1 cellular context compared by ENCODE assay signal in the genomic region with DNA sequence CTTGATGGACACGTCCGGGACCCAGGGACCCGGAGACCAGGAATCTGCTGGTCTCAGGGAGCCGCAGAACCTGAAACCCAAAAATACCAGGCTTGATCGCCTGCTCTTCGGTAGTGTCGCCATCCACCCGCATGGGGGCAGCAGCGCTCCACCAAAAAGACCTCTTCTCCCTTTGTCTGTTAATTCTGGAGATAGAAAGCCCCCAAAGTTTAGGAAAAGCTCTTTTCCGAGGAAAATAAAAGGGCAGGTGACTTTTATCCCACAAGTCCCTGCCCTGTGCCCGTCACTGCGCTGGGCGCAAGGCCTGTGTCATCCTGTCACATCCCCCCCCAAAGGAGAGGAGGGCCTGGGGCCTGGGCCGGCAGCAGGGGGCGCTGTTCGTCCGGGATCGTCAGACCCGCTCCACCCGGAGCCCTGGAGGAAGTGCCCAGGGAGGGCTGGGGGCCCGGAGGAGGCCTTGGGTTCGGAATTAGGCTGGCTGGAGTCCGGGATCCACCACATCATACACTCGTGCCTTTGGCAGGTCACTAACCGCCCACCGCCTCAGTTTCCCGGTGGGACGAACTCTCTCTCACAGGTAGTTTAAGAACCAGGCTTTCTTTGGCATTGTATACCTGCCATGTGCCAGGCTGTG.
TF ChIP-seq lines count a peak whose summit lies in the region.

No MANE protein-coding gene starts in this region.

TF ChIP-seq in HepG2, 621 proteins besides CTCF, POLR2A, EP300 and RAD21 (continued from another document and continues in another):
- TF ChIP-seq, protein P1, sequence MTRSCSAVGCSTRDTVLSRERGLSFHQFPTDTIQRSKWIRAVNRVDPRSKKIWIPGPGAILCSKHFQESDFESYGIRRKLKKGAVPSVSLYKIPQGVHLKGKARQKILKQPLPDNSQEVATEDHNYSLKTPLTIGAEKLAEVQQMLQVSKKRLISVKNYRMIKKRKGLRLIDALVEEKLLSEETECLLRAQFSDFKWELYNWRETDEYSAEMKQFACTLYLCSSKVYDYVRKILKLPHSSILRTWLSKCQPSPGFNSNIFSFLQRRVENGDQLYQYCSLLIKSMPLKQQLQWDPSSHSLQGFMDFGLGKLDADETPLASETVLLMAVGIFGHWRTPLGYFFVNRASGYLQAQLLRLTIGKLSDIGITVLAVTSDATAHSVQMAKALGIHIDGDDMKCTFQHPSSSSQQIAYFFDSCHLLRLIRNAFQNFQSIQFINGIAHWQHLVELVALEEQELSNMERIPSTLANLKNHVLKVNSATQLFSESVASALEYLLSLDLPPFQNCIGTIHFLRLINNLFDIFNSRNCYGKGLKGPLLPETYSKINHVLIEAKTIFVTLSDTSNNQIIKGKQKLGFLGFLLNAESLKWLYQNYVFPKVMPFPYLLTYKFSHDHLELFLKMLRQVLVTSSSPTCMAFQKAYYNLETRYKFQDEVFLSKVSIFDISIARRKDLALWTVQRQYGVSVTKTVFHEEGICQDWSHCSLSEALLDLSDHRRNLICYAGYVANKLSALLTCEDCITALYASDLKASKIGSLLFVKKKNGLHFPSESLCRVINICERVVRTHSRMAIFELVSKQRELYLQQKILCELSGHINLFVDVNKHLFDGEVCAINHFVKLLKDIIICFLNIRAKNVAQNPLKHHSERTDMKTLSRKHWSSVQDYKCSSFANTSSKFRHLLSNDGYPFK (CRISPR knock-in tag; IDR thresholded peaks at IDR 0.05; ENCODE audit: borderline replicate concordance) = peak; percentile 87
- TF ChIP-seq FIP1L1 (IDR thresholded peaks at IDR 0.05; ENCODE audit: borderline replicate concordance, insufficient read depth, low read depth, low read length) (peak; percentile 95), MZF1 (CRISPR knock-in tag; IDR thresholded peaks at IDR 0.05; ENCODE audit: borderline replicate concordance) (peak; percentile 88; the same call in 1 of the 2 replicates), FOXA3 (CRISPR knock-in tag; IDR thresholded peaks at IDR 0.05) (peak; percentile 52), ZNF563 (CRISPR knock-in tag; IDR thresholded peaks at IDR 0.05) (peak; percentile 82), SAP130 (CRISPR knock-in tag; IDR thresholded peaks at IDR 0.05; ENCODE audit: low read depth) (peak; percentile 55), FOXK1 (CRISPR knock-in tag; IDR thresholded peaks at IDR 0.05; ENCODE audit: borderline replicate concordance, low read depth) (0 out of 2 replicates have a peak, but pooled peaks have one; percentile 46), ZNF652 (CRISPR knock-in tag; IDR thresholded peaks at IDR 0.05; ENCODE audit: borderline replicate concordance, low read depth) (no peak), ZNF136 (CRISPR knock-in tag; IDR thresholded peaks at IDR 0.05; ENCODE audit: low read depth) (0 out of 2 replicates have a peak, but pooled peaks have one; percentile 78), ZFX (CRISPR knock-in tag; IDR thresholded peaks at IDR 0.05; ENCODE audit: low read depth) (peak; percentile 64; the same call in 1 of the 2 replicates), ZNF619 (CRISPR knock-in tag; IDR thresholded peaks at IDR 0.05) (peak; percentile 97), ZNF230 (CRISPR knock-in tag; IDR thresholded peaks at IDR 0.05) (peak; percentile 54; the same call in 1 of the 2 replicates), ZNF101 (CRISPR knock-in tag; IDR thresholded peaks at IDR 0.05; ENCODE audit: borderline replicate concordance, low read depth) (no peak), ISX (CRISPR knock-in tag; conservative IDR thresholded peaks at IDR 0.05) (no peak), ZNF547 (CRISPR knock-in tag; IDR thresholded peaks at IDR 0.05) (peak; percentile 88), ZNF75D (CRISPR knock-in tag; IDR thresholded peaks at IDR 0.05; ENCODE audit: borderline replicate concordance) (no peak), EZH2 (conservative IDR thresholded peaks at IDR 0.05; ENCODE audit: low read depth, low read length) (peak; percentile 49; the same call in 1 of the 2 replicates), MYC (CRISPR knock-in tag; IDR thresholded peaks at IDR 0.05; ENCODE audit: borderline replicate concordance) (peak; percentile 71; the same call in 1 of the 2 replicates), SALL1 (CRISPR knock-in tag; IDR thresholded peaks at IDR 0.05) (0 out of 2 replicates have a peak, but pooled peaks have one; percentile 62), RFX3 (CRISPR knock-in tag; IDR thresholded peaks at IDR 0.05) (peak; percentile 39; the same call in 1 of the 2 replicates), NFKBIZ (CRISPR knock-in tag; IDR thresholded peaks at IDR 0.05) (0 out of 2 replicates have a peak, but pooled peaks have one; percentile 36), ZNF264 (CRISPR knock-in tag; IDR thresholded peaks at IDR 0.05) (peak; percentile 48; the same call in 1 of the 2 replicates), AHR (CRISPR knock-in tag; IDR thresholded peaks at IDR 0.05) (peak; percentile 96), HMG20B (CRISPR knock-in tag; conservative IDR thresholded peaks at IDR 0.05) (peak; percentile 40; the same call in 1 of the 2 replicates), CHD4 (IDR thresholded peaks at IDR 0.05; ENCODE audit: borderline replicate concordance, low read length) (peak; percentile 81; the same call in 1 of the 2 replicates), ZNF839 (CRISPR knock-in tag; IDR thresholded peaks at IDR 0.05; ENCODE audit: borderline replicate concordance) (peak; percentile 96; the same call in 1 of the 2 replicates), SOX6 (IDR thresholded peaks at IDR 0.05) (no peak), SOX6 (CRISPR knock-in tag; IDR thresholded peaks at IDR 0.05) (peak; percentile 60), ZNF781 (CRISPR knock-in tag; IDR thresholded peaks at IDR 0.05; ENCODE audit: borderline replicate concordance, not compliant biosample characterization) (peak; percentile 91), ZMAT3 (CRISPR knock-in tag; conservative IDR thresholded peaks at IDR 0.05) (0 out of 2 replicates have a peak, but pooled peaks have one; percentile 58), ZNF274 (CRISPR knock-in tag; IDR thresholded peaks at IDR 0.05) (no peak; the same call in 1 of the 2 replicates), ZNF292 (CRISPR knock-in tag; IDR thresholded peaks at IDR 0.05; ENCODE audit: borderline replicate concordance, low read depth) (peak; percentile 2; the same call in 1 of the 2 replicates), ZNF451 (CRISPR knock-in tag; IDR thresholded peaks at IDR 0.05) (0 out of 2 replicates have a peak, but pooled peaks have one; percentile 53), CEBPG (CRISPR knock-in tag; IDR thresholded peaks at IDR 0.05) (0 out of 2 replicates have a peak, but pooled peaks have one; percentile 40), SALL2 (CRISPR knock-in tag; IDR thresholded peaks at IDR 0.05) (peak; percentile 79; the same call in 1 of the 2 replicates), ZNF496 (CRISPR knock-in tag; IDR thresholded peaks at IDR 0.05; ENCODE audit: insufficient replicate concordance) (no peak), HDAC1 (CRISPR knock-in tag; IDR thresholded peaks at IDR 0.05) (peak; percentile 60), ZNF256 (CRISPR knock-in tag; conservative IDR thresholded peaks at IDR 0.05) (peak; percentile 54; the same call in 1 of the 2 replicates), TBX2 (CRISPR knock-in tag; IDR thresholded peaks at IDR 0.05; ENCODE audit: borderline replicate concordance) (peak; percentile 81)
- TF ChIP-seq, protein P2, sequence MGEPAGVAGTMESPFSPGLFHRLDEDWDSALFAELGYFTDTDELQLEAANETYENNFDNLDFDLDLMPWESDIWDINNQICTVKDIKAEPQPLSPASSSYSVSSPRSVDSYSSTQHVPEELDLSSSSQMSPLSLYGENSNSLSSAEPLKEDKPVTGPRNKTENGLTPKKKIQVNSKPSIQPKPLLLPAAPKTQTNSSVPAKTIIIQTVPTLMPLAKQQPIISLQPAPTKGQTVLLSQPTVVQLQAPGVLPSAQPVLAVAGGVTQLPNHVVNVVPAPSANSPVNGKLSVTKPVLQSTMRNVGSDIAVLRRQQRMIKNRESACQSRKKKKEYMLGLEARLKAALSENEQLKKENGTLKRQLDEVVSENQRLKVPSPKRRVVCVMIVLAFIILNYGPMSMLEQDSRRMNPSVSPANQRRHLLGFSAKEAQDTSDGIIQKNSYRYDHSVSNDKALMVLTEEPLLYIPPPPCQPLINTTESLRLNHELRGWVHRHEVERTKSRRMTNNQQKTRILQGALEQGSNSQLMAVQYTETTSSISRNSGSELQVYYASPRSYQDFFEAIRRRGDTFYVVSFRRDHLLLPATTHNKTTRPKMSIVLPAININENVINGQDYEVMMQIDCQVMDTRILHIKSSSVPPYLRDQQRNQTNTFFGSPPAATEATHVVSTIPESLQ (CRISPR knock-in tag; conservative IDR thresholded peaks at IDR 0.05) = 0 out of 2 replicates have a peak, but pooled peaks have one; percentile 94
- TF ChIP-seq, protein P3, sequence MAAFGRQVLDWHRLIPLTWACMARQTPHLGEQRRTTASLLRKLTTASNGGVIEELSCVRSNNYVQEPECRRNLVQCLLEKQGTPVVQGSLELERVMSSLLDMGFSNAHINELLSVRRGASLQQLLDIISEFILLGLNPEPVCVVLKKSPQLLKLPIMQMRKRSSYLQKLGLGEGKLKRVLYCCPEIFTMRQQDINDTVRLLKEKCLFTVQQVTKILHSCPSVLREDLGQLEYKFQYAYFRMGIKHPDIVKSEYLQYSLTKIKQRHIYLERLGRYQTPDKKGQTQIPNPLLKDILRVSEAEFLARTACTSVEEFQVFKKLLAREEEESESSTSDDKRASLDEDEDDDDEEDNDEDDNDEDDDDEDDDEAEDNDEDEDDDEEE (CRISPR knock-in tag; IDR thresholded peaks at IDR 0.05) = peak; percentile 91
- TF ChIP-seq, protein P4, sequence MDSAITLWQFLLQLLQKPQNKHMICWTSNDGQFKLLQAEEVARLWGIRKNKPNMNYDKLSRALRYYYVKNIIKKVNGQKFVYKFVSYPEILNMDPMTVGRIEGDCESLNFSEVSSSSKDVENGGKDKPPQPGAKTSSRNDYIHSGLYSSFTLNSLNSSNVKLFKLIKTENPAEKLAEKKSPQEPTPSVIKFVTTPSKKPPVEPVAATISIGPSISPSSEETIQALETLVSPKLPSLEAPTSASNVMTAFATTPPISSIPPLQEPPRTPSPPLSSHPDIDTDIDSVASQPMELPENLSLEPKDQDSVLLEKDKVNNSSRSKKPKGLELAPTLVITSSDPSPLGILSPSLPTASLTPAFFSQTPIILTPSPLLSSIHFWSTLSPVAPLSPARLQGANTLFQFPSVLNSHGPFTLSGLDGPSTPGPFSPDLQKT (CRISPR knock-in tag; IDR thresholded peaks at IDR 0.05; ENCODE audit: borderline replicate concordance) = no peak
- TF ChIP-seq, protein P5, sequence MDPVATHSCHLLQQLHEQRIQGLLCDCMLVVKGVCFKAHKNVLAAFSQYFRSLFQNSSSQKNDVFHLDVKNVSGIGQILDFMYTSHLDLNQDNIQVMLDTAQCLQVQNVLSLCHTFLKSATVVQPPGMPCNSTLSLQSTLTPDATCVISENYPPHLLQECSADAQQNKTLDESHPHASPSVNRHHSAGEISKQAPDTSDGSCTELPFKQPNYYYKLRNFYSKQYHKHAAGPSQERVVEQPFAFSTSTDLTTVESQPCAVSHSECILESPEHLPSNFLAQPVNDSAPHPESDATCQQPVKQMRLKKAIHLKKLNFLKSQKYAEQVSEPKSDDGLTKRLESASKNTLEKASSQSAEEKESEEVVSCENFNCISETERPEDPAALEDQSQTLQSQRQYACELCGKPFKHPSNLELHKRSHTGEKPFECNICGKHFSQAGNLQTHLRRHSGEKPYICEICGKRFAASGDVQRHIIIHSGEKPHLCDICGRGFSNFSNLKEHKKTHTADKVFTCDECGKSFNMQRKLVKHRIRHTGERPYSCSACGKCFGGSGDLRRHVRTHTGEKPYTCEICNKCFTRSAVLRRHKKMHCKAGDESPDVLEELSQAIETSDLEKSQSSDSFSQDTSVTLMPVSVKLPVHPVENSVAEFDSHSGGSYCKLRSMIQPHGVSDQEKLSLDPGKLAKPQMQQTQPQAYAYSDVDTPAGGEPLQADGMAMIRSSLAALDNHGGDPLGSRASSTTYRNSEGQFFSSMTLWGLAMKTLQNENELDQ (CRISPR knock-in tag; IDR thresholded peaks at IDR 0.05; ENCODE audit: borderline replicate concordance) = 0 out of 2 replicates have a peak, but pooled peaks have one; percentile 9
- TF ChIP-seq, protein P6, sequence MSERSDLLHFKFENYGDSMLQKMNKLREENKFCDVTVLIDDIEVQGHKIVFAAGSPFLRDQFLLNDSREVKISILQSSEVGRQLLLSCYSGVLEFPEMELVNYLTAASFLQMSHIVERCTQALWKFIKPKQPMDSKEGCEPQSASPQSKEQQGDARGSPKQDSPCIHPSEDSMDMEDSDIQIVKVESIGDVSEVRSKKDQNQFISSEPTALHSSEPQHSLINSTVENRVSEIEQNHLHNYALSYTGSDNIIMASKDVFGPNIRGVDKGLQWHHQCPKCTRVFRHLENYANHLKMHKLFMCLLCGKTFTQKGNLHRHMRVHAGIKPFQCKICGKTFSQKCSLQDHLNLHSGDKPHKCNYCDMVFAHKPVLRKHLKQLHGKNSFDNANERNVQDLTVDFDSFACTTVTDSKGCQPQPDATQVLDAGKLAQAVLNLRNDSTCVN (CRISPR knock-in tag; IDR thresholded peaks at IDR 0.05; ENCODE audit: borderline replicate concordance) = peak; percentile 83; the same call in 1 of the 2 replicates
- TF ChIP-seq, protein P7, sequence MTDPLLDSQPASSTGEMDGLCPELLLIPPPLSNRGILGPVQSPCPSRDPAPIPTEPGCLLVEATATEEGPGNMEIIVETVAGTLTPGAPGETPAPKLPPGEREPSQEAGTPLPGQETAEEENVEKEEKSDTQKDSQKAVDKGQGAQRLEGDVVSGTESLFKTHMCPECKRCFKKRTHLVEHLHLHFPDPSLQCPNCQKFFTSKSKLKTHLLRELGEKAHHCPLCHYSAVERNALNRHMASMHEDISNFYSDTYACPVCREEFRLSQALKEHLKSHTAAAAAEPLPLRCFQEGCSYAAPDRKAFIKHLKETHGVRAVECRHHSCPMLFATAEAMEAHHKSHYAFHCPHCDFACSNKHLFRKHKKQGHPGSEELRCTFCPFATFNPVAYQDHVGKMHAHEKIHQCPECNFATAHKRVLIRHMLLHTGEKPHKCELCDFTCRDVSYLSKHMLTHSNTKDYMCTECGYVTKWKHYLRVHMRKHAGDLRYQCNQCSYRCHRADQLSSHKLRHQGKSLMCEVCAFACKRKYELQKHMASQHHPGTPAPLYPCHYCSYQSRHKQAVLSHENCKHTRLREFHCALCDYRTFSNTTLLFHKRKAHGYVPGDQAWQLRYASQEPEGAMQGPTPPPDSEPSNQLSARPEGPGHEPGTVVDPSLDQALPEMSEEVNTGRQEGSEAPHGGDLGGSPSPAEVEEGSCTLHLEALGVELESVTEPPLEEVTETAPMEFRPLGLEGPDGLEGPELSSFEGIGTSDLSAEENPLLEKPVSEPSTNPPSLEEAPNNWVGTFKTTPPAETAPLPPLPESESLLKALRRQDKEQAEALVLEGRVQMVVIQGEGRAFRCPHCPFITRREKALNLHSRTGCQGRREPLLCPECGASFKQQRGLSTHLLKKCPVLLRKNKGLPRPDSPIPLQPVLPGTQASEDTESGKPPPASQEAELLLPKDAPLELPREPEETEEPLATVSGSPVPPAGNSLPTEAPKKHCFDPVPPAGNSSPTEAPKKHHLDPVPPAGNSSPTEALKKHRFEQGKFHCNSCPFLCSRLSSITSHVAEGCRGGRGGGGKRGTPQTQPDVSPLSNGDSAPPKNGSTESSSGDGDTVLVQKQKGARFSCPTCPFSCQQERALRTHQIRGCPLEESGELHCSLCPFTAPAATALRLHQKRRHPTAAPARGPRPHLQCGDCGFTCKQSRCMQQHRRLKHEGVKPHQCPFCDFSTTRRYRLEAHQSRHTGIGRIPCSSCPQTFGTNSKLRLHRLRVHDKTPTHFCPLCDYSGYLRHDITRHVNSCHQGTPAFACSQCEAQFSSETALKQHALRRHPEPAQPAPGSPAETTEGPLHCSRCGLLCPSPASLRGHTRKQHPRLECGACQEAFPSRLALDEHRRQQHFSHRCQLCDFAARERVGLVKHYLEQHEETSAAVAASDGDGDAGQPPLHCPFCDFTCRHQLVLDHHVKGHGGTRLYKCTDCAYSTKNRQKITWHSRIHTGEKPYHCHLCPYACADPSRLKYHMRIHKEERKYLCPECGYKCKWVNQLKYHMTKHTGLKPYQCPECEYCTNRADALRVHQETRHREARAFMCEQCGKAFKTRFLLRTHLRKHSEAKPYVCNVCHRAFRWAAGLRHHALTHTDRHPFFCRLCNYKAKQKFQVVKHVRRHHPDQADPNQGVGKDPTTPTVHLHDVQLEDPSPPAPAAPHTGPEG (CRISPR knock-in tag; IDR thresholded peaks at IDR 0.05) = no peak
